In the genomic region with DNA sequence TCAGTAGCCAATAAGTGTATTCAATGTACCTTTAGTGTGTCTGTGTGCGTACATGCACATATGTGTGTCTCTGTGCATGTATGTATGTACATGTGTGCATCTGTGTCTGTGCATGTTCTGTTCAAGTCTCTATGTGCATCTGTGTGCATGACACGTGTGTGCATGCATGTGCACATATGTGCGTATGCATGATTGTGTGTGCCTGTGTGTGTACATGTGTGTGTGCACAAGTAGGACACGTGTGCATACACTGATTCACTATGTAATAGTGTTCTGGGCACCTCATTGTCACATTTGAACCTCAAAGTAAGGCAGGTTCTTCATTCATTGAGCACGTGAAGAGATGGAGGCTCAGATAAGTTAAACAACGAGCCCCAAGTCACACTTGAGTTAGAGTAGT, we compare ENCODE assay signal across 20 cellular contexts.
"Had no signal": no experiment of that assay in that cellular context is flagged by ENCODE, and none has a peak within 500 bp of the region (broad histone marks: within the 10 kb centered on the region; RNA-seq: fewer than 3 reads in every experiment).

No MANE protein-coding gene starts in this region.

- H3K9me3 Mint-ChIP-seq: dendritic cell treated with granulocyte-macrophage colony-stimulating factor and Interleukin-4, amounts not matched to agents 40 ng/mL and 50 ng/mL, for 4 days; naive thymus-derived CD4-positive, alpha-beta T cell; nephron progenitor cell; stimulated activated naive B cell treated with anti-CD40 and anti-IgM and Interleukin-4, amounts not matched to agents 10 μg/mL and 1 μg/mL and 100 μg/mL, for 72 hours; stimulated activated naive CD8-positive, alpha-beta T cell treated with anti-CD3 and anti-CD28 coated beads, Interleukin-15, amount 100 ng/mL, for 72 hours had no signal

- H3K4me3 Mint-ChIP-seq: dendritic cell treated with granulocyte-macrophage colony-stimulating factor and Interleukin-4, amounts not matched to agents 40 ng/mL and 50 ng/mL, for 4 days; nephron progenitor cell; stimulated activated naive B cell treated with anti-CD40 and anti-IgM and Interleukin-4, amounts not matched to agents 10 μg/mL and 1 μg/mL and 100 μg/mL, for 72 hours; stimulated activated naive CD8-positive, alpha-beta T cell treated with anti-CD3 and anti-CD28 coated beads, Interleukin-15, amount 100 ng/mL, for 72 hours had no signal

- H3K9me3 ChIP-seq: left ventricle myocardium inferior, lower lobe of right lung, psoas muscle, sigmoid colon, testis, tibial nerve had no signal

- H3K27me3 ChIP-seq: hepatocyte, sigmoid colon, testis, tibial nerve had no signal

- H2AFZ ChIP-seq: hepatocyte had no signal

- H3K4me2 ChIP-seq: hepatocyte had no signal

- H3K79me2 ChIP-seq: hepatocyte had no signal

- ATAC-seq: foreskin keratinocyte; left cardiac atrium; lower lobe of right lung; naive thymus-derived CD4-positive, alpha-beta T cell; psoas muscle; stimulated activated naive B cell treated with anti-CD40 and anti-IgM and Interleukin-4, amounts not matched to agents 10 μg/mL and 1 μg/mL and 100 μg/mL, for 72 hours had no signal

- H3K27me3 Mint-ChIP-seq: stimulated activated naive CD8-positive, alpha-beta T cell treated with anti-CD3 and anti-CD28 coated beads, Interleukin-15, amount 100 ng/mL, for 72 hours had no signal

- H3K4me1 Mint-ChIP-seq: stimulated activated naive B cell treated with anti-CD40 and anti-IgM and Interleukin-4, amounts not matched to agents 10 μg/mL and 1 μg/mL and 100 μg/mL, for 72 hours; stimulated activated naive CD8-positive, alpha-beta T cell treated with anti-CD3 and anti-CD28 coated beads, Interleukin-15, amount 100 ng/mL, for 72 hours had no signal

- H3K4me3 ChIP-seq: hepatocyte, left ventricle myocardium inferior, lower lobe of right lung, psoas muscle, sigmoid colon, skin epidermis, testis, tibial nerve had no signal

- H3K36me3 Mint-ChIP-seq: naive thymus-derived CD4-positive, alpha-beta T cell; stimulated activated naive B cell treated with anti-CD40 and anti-IgM and Interleukin-4, amounts not matched to agents 10 μg/mL and 1 μg/mL and 100 μg/mL, for 72 hours had no signal

- H3K36me3 ChIP-seq: left ventricle myocardium inferior, lower lobe of right lung, sigmoid colon, tibial nerve had no signal

- H3K27ac Mint-ChIP-seq: dendritic cell treated with granulocyte-macrophage colony-stimulating factor and Interleukin-4, amounts not matched to agents 40 ng/mL and 50 ng/mL, for 4 days; naive thymus-derived CD4-positive, alpha-beta T cell; nephron progenitor cell; stimulated activated naive B cell treated with anti-CD40 and anti-IgM and Interleukin-4, amounts not matched to agents 10 μg/mL and 1 μg/mL and 100 μg/mL, for 72 hours had no signal

- DNase-seq: foreskin keratinocyte; kidney; left cardiac atrium; left ventricle myocardium inferior; lower lobe of right lung; mesendoderm; naive thymus-derived CD4-positive, alpha-beta T cell; nephron progenitor cell; psoas muscle; retina; sigmoid colon; stimulated activated CD4-positive, alpha-beta T cell treated with anti-CD3 and anti-CD28 coated beads, Interleukin-2, amount 100 ng/mL, for 24 hours; stimulated activated CD4-positive, alpha-beta T cell treated with anti-CD3 and anti-CD28 coated beads, Interleukin-4, amount 100 ng/mL, for 4 hours; stimulated activated naive B cell treated with anti-CD40 and anti-IgM and Interleukin-4, amounts not matched to agents 10 μg/mL and 1 μg/mL and 100 μg/mL, for 72 hours; stimulated activated naive CD8-positive, alpha-beta T cell treated with anti-CD3 and anti-CD28 coated beads, Interleukin-15, amount 100 ng/mL, for 72 hours; testis had no signal

- H3K27ac ChIP-seq: foreskin keratinocyte, hepatocyte, left ventricle myocardium inferior, lower lobe of right lung, psoas muscle, sigmoid colon, skin epidermis, testis, tibial nerve had no signal

- FAIRE-seq: kidney had no signal

- H3K4me1 ChIP-seq: foreskin keratinocyte, psoas muscle, sigmoid colon, tibial nerve had no signal
